ENCODE assay signal across 9 cellular contexts in the genomic region with DNA sequence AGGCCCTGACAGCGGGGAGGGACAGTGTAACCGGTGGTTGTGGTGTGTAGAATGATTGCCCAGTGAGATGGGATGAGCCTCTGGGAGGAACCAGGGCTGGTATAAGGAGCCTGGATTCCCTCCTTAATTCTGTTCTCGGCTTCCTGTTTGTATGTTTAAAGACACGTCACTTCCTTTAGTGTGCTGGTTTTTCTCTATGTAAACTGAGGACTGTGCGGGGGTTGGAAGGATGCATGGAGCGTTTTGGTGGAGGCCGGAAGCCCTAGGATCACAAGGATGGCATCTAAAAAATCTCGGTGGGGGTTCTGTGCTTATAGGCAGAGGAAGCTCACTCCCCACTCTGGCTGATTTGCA. TPM values are rescaled to one million over a fixed set of nuclear protein-coding genes. Genes with fewer than 3 reads are reported as not detected.
A peak's percentile ranks its signal among the peaks of the same experiment; 100 is the strongest.
DNase-seq lines count a peak whose midpoint lies in the region; ATAC-seq and TF ChIP-seq lines count a peak whose summit lies in the region.
"Had no signal": no experiment of that assay in that cellular context is flagged by ENCODE, and none has a peak within 500 bp of the region (broad histone marks: within the 10 kb centered on the region; RNA-seq: fewer than 3 reads in every experiment).

No MANE protein-coding gene starts in this region.

- no peaks in the 10 kb centered on the region for H3K9me3 ChIP-seq in DOHH2 (ENCODE audit: control insufficient read depth, insufficient read depth, low read length)

- H3K4me3 ChIP-seq in DOHH2 (ENCODE audit: low read length) = peak overlapping the region; percentile 84
- H3K4me3 ChIP-seq in fibroblast of villous mesenchyme (ENCODE audit: low read depth, low read length) = peak overlapping the region; percentile 82
- peak overlapping the region; percentile 90 for H3K4me3 ChIP-seq in rectal smooth muscle tissue (ENCODE audit: low read length)

- peaks cover 38% of the 10 kb centered on the region for H3K4me1 ChIP-seq in DOHH2 (ENCODE audit: control insufficient read depth, low read length)
- no peaks in the 10 kb centered on the region for H3K4me1 ChIP-seq in rectal smooth muscle tissue (ENCODE audit: control insufficient read depth, insufficient read depth, low read length)

- no peaks in the 10 kb centered on the region for H3K9me2 ChIP-seq in DOHH2 (replicated peaks; ENCODE audit: control insufficient read depth, low read length)

- H3K27ac ChIP-seq in DOHH2 (ENCODE audit: low read depth, low read length) (peak overlapping the region; percentile 84), VCaP (peak overlapping the region; percentile 91), rectal smooth muscle tissue (ENCODE audit: low read depth, low read length) (peak overlapping the region; percentile 93)

- H3K36me3 ChIP-seq in DOHH2 (ENCODE audit: control insufficient read depth, low read length) = peaks cover 55% of the 10 kb centered on the region
- no peaks in the 10 kb centered on the region for H3K36me3 ChIP-seq in rectal smooth muscle tissue (ENCODE audit: control insufficient read depth, insufficient read depth, low read length)

- TF ChIP-seq CTCF in DOHH2 (IDR thresholded peaks at IDR 0.05; ENCODE audit: low read depth, low read length, poor library complexity, severe bottlenecking) (no peak), VCaP (conservative IDR thresholded peaks at IDR 0.05) (no peak), fibroblast of villous mesenchyme (IDR thresholded peaks at IDR 0.05; ENCODE audit: insufficient read depth, low read depth, low read length) (no peak)

- peak overlapping the region; percentile 95 for H3K9ac ChIP-seq in rectal smooth muscle tissue (ENCODE audit: low read length)

- POLR2A ChIA-PET in HEK293T (lab: Yijun Ruan, JAX) = interaction anchor here (1.3 kb wide), 1 partner anchor 591 kb away, joined by 3 read pairs; a partner anchor contains a TSS

- H3K79me2 ChIP-seq in DOHH2 (ENCODE audit: control insufficient read depth, low read length) = peaks cover 60% of the 10 kb centered on the region

- peak overlapping the region; percentile 85 for H3K4me2 ChIP-seq in DOHH2 (ENCODE audit: low read length)

- H4K20me1 ChIP-seq in DOHH2 (ENCODE audit: control insufficient read depth, insufficient read depth, low read depth, low read length) = peaks cover 36% of the 10 kb centered on the region

- CTCF ChIA-PET in HEK293T (lab: Yijun Ruan, JAX) = interaction anchor here (0.7 kb wide), 1 partner anchor 625 kb away, joined by 3 read pairs; no protein-coding TSS in a partner anchor

- H3F3A ChIP-seq in DOHH2 (ENCODE audit: control insufficient read depth, insufficient read depth) = peaks cover 9% of the 10 kb centered on the region

- ATAC-seq in HG02852 (IDR thresholded peaks at IDR 0.05; ENCODE audit: unreplicated experiment) = peak; percentile 3
- no peak for ATAC-seq in HG02678 (IDR thresholded peaks at IDR 0.05; ENCODE audit: unreplicated experiment)

- H3K27me3 ChIP-seq in DOHH2 (ENCODE audit: control insufficient read depth, low read length) = no peaks in the 10 kb centered on the region
- H3K27me3 ChIP-seq in rectal smooth muscle tissue (ENCODE audit: control insufficient read depth, insufficient read depth, low read length) = no peaks in the 10 kb centered on the region

- DNase-seq in fibroblast of villous mesenchyme (ENCODE audit: low read depth) = peak; percentile 72
- DNase-seq in activated gamma-delta T cell treated with Interleukin-2 at 50 U/mL for 16 hours = no peak
- no peak for DNase-seq in HEK293T (ENCODE audit: extremely low spot score)

TF ChIP-seq in HEK293T, 16 proteins besides CTCF, POLR2A, EP300 and RAD21:
- no peak for TF ChIP-seq SP1 (IDR thresholded peaks at IDR 0.05)

RNA-seq across cellular contexts. Expression of a gene that starts 1.0 kb away (rescaled TPM):
- total RNA-seq in fibroblast of villous mesenchyme = 34.8 and 36.3 TPM in 2 replicates

RNA-seq across cellular contexts. Expression of a gene that starts 6.0 kb away (rescaled TPM):
- total RNA-seq in fibroblast of villous mesenchyme = 0.32 TPM in 1 of 2 replicates, not detected in the other
- total RNA-seq: activated CD8-positive, alpha-beta memory T cell treated with anti-CD3 and anti-CD28 coated beads for 36 hours had no signal

RNA-seq across cellular contexts. Expression of a gene that starts 15.0 kb away (rescaled TPM):
- total RNA-seq in fibroblast of villous mesenchyme = 16.8 and 20.3 TPM in 2 replicates

RNA-seq across cellular contexts. Expression of a gene that starts 38.5 kb away (rescaled TPM):
- under 0.01 and 1.6 TPM in 2 replicates for total RNA-seq in fibroblast of villous mesenchyme
